ENCODE assay signal across 13 cellular contexts in genomic region chr16:35102780-35103403, GRCh38.
DNase-seq lines count a peak whose midpoint lies in the region; ATAC-seq and TF ChIP-seq lines count a peak whose summit lies in the region.
"Had no signal": no experiment of that assay in that cellular context is flagged by ENCODE, and none has a peak within 500 bp of the region (broad histone marks: within the 10 kb centered on the region; RNA-seq: fewer than 3 reads in every experiment).

No MANE protein-coding gene starts in this region.

- no peaks in the 10 kb centered on the region for H3K4me1 Mint-ChIP-seq in chondrocyte (ENCODE audit: low read depth)
- H3K4me1 Mint-ChIP-seq in stimulated activated effector memory CD8-positive, alpha-beta T cell treated with anti-CD3 and anti-CD28 coated beads, Interleukin-12 subunit alpha, Interleukin-12 subunit beta, amount 100 ng/mL, for 72 hours: no peaks in the 10 kb centered on the region

- no peaks in the 10 kb centered on the region for H3K9me3 ChIP-seq in WERI-Rb-1 (ENCODE audit: severe bottlenecking)
- H3K9me3 ChIP-seq: transverse colon had no signal

- no peaks in the 10 kb centered on the region for H3K36me3 ChIP-seq in WERI-Rb-1
- H3K36me3 ChIP-seq: transverse colon had no signal

- ATAC-seq in stimulated activated effector memory CD8-positive, alpha-beta T cell treated with anti-CD3 and anti-CD28 coated beads, Interleukin-12 subunit alpha, Interleukin-12 subunit beta, amount 100 ng/mL, for 72 hours: no peak
- ATAC-seq in GM18858 (IDR thresholded peaks at IDR 0.05; ENCODE audit: unreplicated experiment): no peak

- H3K27me3 Mint-ChIP-seq in chondrocyte (ENCODE audit: low read depth): no peaks in the 10 kb centered on the region
- H3K27me3 Mint-ChIP-seq: activated CD4-positive, alpha-beta memory T cell treated with anti-CD3 and anti-CD28 coated beads for 36 hours had no signal

- no peak overlapping the region for H3K27ac ChIP-seq in WERI-Rb-1
- H3K27ac ChIP-seq: hepatocyte, transverse colon had no signal

- H3K27ac Mint-ChIP-seq in chondrocyte (ENCODE audit: unreplicated experiment): no peak overlapping the region
- H3K27ac Mint-ChIP-seq in stimulated activated effector memory CD8-positive, alpha-beta T cell treated with anti-CD3 and anti-CD28 coated beads, Interleukin-12 subunit alpha, Interleukin-12 subunit beta, amount 100 ng/mL, for 72 hours: no peak overlapping the region
- H3K27ac Mint-ChIP-seq: activated CD4-positive, alpha-beta memory T cell treated with anti-CD3 and anti-CD28 coated beads for 36 hours had no signal

- TF ChIP-seq CTCF in GM12865 (IDR thresholded peaks at IDR 0.05; ENCODE audit: insufficient read depth, low read depth, low read length, missing control alignments): peak; percentile 33
- TF ChIP-seq CTCF in WERI-Rb-1 (IDR thresholded peaks at IDR 0.05; ENCODE audit: low read depth, low read length): peak; percentile 82
- TF ChIP-seq CTCF in chondrocyte (IDR thresholded peaks at IDR 0.05): no peak

- H3K4me3 ChIP-seq in GM12865 (ENCODE audit: low read depth, low read length) (no peak overlapping the region), WERI-Rb-1 (ENCODE audit: low read depth, low read length) (no peak overlapping the region)
- H3K4me3 ChIP-seq: hepatocyte, transverse colon had no signal

- peaks cover 37% of the 10 kb centered on the region for H3K9me3 Mint-ChIP-seq in chondrocyte (ENCODE audit: low read depth)
- H3K9me3 Mint-ChIP-seq in stimulated activated effector memory CD8-positive, alpha-beta T cell treated with anti-CD3 and anti-CD28 coated beads, Interleukin-12 subunit alpha, Interleukin-12 subunit beta, amount 100 ng/mL, for 72 hours: peaks cover 11% of the 10 kb centered on the region

- no peaks in the 10 kb centered on the region for H3K36me3 Mint-ChIP-seq in chondrocyte (ENCODE audit: low read depth)
- H3K36me3 Mint-ChIP-seq in stimulated activated effector memory CD8-positive, alpha-beta T cell treated with anti-CD3 and anti-CD28 coated beads, Interleukin-12 subunit alpha, Interleukin-12 subunit beta, amount 100 ng/mL, for 72 hours: no peaks in the 10 kb centered on the region
- H3K36me3 Mint-ChIP-seq: activated CD4-positive, alpha-beta memory T cell treated with anti-CD3 and anti-CD28 coated beads for 36 hours had no signal

- H3K27me3 ChIP-seq in WERI-Rb-1 (ENCODE audit: insufficient read depth, low read depth, severe bottlenecking): peaks cover 4% of the 10 kb centered on the region
- H3K27me3 ChIP-seq: hepatocyte, transverse colon had no signal

- DNase-seq in COLO668 (lab: John Stamatoyannopoulos, UW; ENCODE audit: unreplicated experiment) (peak; percentile 16), GM12865 (ENCODE audit: low read depth) (no peak), NCI-H1694 treated with DMSO at 0.1 percent for 48 hours (lab: John Stamatoyannopoulos, UW) (peak; percentile 0), WERI-Rb-1 (peak; percentile 48), chondrocyte (ENCODE audit: low spot score) (no peak)
- no peak for DNase-seq in activated CD4-positive, CD25-positive, alpha-beta regulatory T cell treated with anti-CD3 and anti-CD28 coated beads, Interleukin-2, amount 50 U/mL, for 72 hours
- DNase-seq in stimulated activated effector memory CD8-positive, alpha-beta T cell treated with anti-CD3 and anti-CD28 coated beads, Interleukin-12 subunit alpha, Interleukin-12 subunit beta, amount 100 ng/mL, for 72 hours (ENCODE audit: low spot score in 2 of 2): no peak
- DNase-seq: activated CD4-positive, alpha-beta memory T cell treated with anti-CD3 and anti-CD28 coated beads for 36 hours; DMS79; NCI-H1417 treated with DMSO at 0.1 percent for 48 hours; transverse colon had no signal

- H3K4me3 Mint-ChIP-seq in chondrocyte (ENCODE audit: unreplicated experiment): no peak overlapping the region
- no peak overlapping the region for H3K4me3 Mint-ChIP-seq in stimulated activated effector memory CD8-positive, alpha-beta T cell treated with anti-CD3 and anti-CD28 coated beads, Interleukin-12 subunit alpha, Interleukin-12 subunit beta, amount 100 ng/mL, for 72 hours
- H3K4me3 Mint-ChIP-seq: activated CD4-positive, alpha-beta memory T cell treated with anti-CD3 and anti-CD28 coated beads for 36 hours had no signal

Comparison
In these comparisons a context has a peak if more than half of its experiments do, and no peak if none do; other contexts are left out.
1. DNase-seq: peak in COLO668 (single experiment), NCI-H1694 treated with DMSO at 0.1 percent for 48 hours (single experiment) and WERI-Rb-1 (single experiment); none in GM12865 (single experiment), chondrocyte (single experiment), activated CD4-positive, CD25-positive, alpha-beta regulatory T cell treated with anti-CD3 and anti-CD28 coated beads, Interleukin-2, amount 50 U/mL, for 72 hours (single experiment) and stimulated activated effector memory CD8-positive, alpha-beta T cell treated with anti-CD3 and anti-CD28 coated beads, Interleukin-12 subunit alpha, Interleukin-12 subunit beta, amount 100 ng/mL, for 72 hours (0 of 2).